14 cellular contexts compared by ENCODE assay signal in genomic region chr18:58495202-58495601, GRCh38.
DNase-seq lines count a peak whose midpoint lies in the region; ATAC-seq and TF ChIP-seq lines count a peak whose summit lies in the region.
"Had no signal": no experiment of that assay in that cellular context is flagged by ENCODE, and none has a peak within 500 bp of the region (broad histone marks: within the 10 kb centered on the region; RNA-seq: fewer than 3 reads in every experiment).

No MANE protein-coding gene starts in this region.

- ATAC-seq in GM18909 (IDR thresholded peaks at IDR 0.05; ENCODE audit: poor library complexity, unreplicated experiment), result peak; percentile 4
- ATAC-seq in HG03159 (IDR thresholded peaks at IDR 0.05; ENCODE audit: unreplicated experiment), result peak; percentile 1
- ATAC-seq in left colon, result no peak

- no peak overlapping the region for H3K4me3 Mint-ChIP-seq in progenitor cell of endocrine pancreas (ENCODE audit: low read depth)

- peak; percentile 66 for DNase-seq in AG10803 (ENCODE audit: low read depth)
- DNase-seq in left kidney (ENCODE audit: low read depth, low spot score), result peak; percentile 30
- DNase-seq in left colon, result no peak
- DNase-seq in HPDE6-E6E7 (ENCODE audit: extremely low spot score), result no peak
- no peak for DNase-seq in progenitor cell of endocrine pancreas (ENCODE audit: low spot score, unreplicated experiment)
- no peak for DNase-seq in NCI-H1048 (lab: John Stamatoyannopoulos, UW)
- DNase-seq: activated CD4-positive, alpha-beta T cell treated with anti-CD3 and anti-CD28 coated beads, Interleukin-2, amount 50 U/mL, for 4 hours; DMS 273 treated with DMSO at 0.1 percent for 48 hours; mesendoderm; NCI-H2081 treated with DMSO at 0.1 percent for 48 hours had no signal

- no peaks in the 10 kb centered on the region for H3K36me3 Mint-ChIP-seq in progenitor cell of endocrine pancreas (ENCODE audit: insufficient read depth)

- H3K4me3 ChIP-seq in AG10803 (ENCODE audit: low read length), result no peak overlapping the region
- H3K4me3 ChIP-seq: ascending aorta had no signal

- TF ChIP-seq CTCF in AG10803 (conservative IDR thresholded peaks at IDR 0.05; ENCODE audit: low read length) (no peak), progenitor cell of endocrine pancreas (IDR thresholded peaks at IDR 0.05; ENCODE audit: unreplicated experiment) (no peak)

- H3K9me3 Mint-ChIP-seq in progenitor cell of endocrine pancreas (ENCODE audit: low read depth), result no peaks in the 10 kb centered on the region
- H3K9me3 Mint-ChIP-seq: activated T-helper 2 cell treated with anti-CD3 and anti-CD28 coated beads, Interferon-gamma antibody, Interleukin-2, Interleukin-4, amounts not matched to agents 10 μg/mL and 5 μg/mL and 100 μg/mL, durations not matched to agents 14 hours and 24 hours and 36 hours had no signal

- peaks cover 58% of the 10 kb centered on the region for H3K27me3 Mint-ChIP-seq in progenitor cell of endocrine pancreas

- intact Hi-C loops in left colon (cut with DNase I, micrococcal nuclease), result no loop called here

- peaks cover 26% of the 10 kb centered on the region for H3K4me1 Mint-ChIP-seq in progenitor cell of endocrine pancreas (ENCODE audit: low read depth)

- no peak overlapping the region for H3K27ac Mint-ChIP-seq in progenitor cell of endocrine pancreas
- H3K27ac Mint-ChIP-seq: activated T-helper 2 cell treated with anti-CD3 and anti-CD28 coated beads, Interferon-gamma antibody, Interleukin-2, Interleukin-4, amounts not matched to agents 10 μg/mL and 5 μg/mL and 100 μg/mL, durations not matched to agents 14 hours and 24 hours and 36 hours had no signal

Comparison
In these comparisons a context has a peak if more than half of its experiments do, and no peak if none do; other contexts are left out.
1. DNase-seq: peak in AG10803 (single experiment) and left kidney (single experiment); none in left colon (0 of 2), HPDE6-E6E7 (single experiment), progenitor cell of endocrine pancreas (single experiment) and NCI-H1048 (single experiment).